Comparison of ENCODE assay signal across 1 cellular context in the genomic region with DNA sequence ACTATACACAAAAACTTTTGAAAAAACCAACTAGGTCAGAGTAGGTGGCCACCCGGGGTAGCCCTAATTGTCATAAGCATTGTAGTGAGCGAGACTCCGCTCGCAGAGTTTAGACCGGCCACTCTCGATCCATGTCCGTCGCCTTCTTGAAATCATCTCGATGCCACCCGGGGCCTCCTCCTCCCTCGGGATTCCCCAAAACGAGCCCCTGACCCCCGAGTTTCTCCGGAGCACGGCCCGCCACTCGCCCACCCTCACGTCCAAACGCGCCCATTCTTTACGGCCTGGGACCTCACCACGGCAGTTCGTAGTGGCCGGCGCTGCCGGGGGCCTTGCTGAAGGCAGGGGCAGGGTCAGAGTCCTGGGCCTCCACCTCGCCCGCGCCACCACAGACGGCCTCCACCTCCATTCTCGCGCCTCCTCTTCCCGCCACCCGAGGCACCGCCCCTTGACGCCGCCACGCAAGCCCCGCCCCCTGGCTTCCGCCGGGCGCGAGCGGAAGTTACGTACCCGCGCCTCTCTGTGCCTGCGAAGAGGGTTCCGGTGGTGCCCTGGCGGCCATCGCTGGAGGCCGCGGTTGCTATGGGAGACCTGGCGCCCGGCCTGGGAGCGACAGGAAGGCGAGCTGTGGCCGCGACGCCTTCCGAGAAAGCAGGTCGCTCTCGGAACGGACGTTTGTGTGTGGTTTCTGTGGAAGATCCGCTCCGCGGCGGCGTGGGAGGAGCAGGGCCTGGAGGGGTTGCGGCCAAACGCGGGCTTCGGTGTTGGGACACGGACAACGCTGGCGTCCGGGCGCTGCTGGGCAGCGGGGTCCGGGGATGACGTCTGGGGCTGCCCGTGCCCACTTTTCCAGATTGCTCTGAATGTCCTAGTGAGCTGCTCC.
A peak's percentile ranks its signal among the peaks of the same experiment; 100 is the strongest.
TF ChIP-seq lines count a peak whose summit lies in the region.

A gene (minus strand): TSS at position 425 of the 883 bp plus-strand sequence. CDS start 16 bp downstream, at position 409.

TF ChIP-seq in HepG2, 621 proteins besides CTCF, POLR2A, EP300 and RAD21 (continued from another document and continues in another):
- TF ChIP-seq ZNF598 (CRISPR knock-in tag; IDR thresholded peaks at IDR 0.05; ENCODE audit: borderline replicate concordance) (peak; percentile 94; the same call in 1 of the 2 replicates), ZNF234 (CRISPR knock-in tag; conservative IDR thresholded peaks at IDR 0.05) (no peak), THYN1 (CRISPR knock-in tag; IDR thresholded peaks at IDR 0.05; ENCODE audit: borderline replicate concordance, low read depth) (no peak), SETDB1 (CRISPR knock-in tag; IDR thresholded peaks at IDR 0.05; ENCODE audit: borderline replicate concordance) (no peak), ZNF230 (CRISPR knock-in tag; IDR thresholded peaks at IDR 0.05) (peak; percentile 92; the same call in 1 of the 2 replicates), BORCS8-MEF2B (CRISPR knock-in tag; IDR thresholded peaks at IDR 0.05) (peak; percentile 93), HOXA3 (CRISPR knock-in tag; IDR thresholded peaks at IDR 0.05) (peak; percentile 99), CBX1 (IDR thresholded peaks at IDR 0.05; ENCODE audit: low read depth) (peak; percentile 64), ZNF577 (CRISPR knock-in tag; IDR thresholded peaks at IDR 0.05; ENCODE audit: borderline replicate concordance, low read depth) (no peak), ZSCAN9 (CRISPR knock-in tag; IDR thresholded peaks at IDR 0.05; ENCODE audit: borderline replicate concordance) (peak; percentile 62; the same call in 1 of the 2 replicates), PAF1 (CRISPR knock-in tag; IDR thresholded peaks at IDR 0.05) (no peak), ZNF44 (CRISPR knock-in tag; IDR thresholded peaks at IDR 0.05) (0 out of 2 replicates have a peak, but pooled peaks have one; percentile 80), ESRRA (CRISPR knock-in tag; IDR thresholded peaks at IDR 0.05; ENCODE audit: low read depth) (peak; percentile 49; the same call in 1 of the 2 replicates), RFX3 (CRISPR knock-in tag; IDR thresholded peaks at IDR 0.05) (peak; percentile 95), TMF1 (CRISPR knock-in tag; IDR thresholded peaks at IDR 0.05; ENCODE audit: low read depth) (peak; percentile 50), SSRP1 (CRISPR knock-in tag; IDR thresholded peaks at IDR 0.05) (peak; percentile 28; the same call in 1 of the 2 replicates), ZNF619 (CRISPR knock-in tag; IDR thresholded peaks at IDR 0.05) (no peak), ZNF878 (CRISPR knock-in tag; IDR thresholded peaks at IDR 0.05) (no peak; the same call in 1 of the 2 replicates), ZFP62 (CRISPR knock-in tag; IDR thresholded peaks at IDR 0.05) (no peak), ZNF652 (CRISPR knock-in tag; IDR thresholded peaks at IDR 0.05; ENCODE audit: borderline replicate concordance, low read depth) (no peak), SMAD3 (CRISPR knock-in tag; IDR thresholded peaks at IDR 0.05) (no peak; the same call in 1 of the 2 replicates), SAFB2 (CRISPR knock-in tag; IDR thresholded peaks at IDR 0.05; ENCODE audit: borderline replicate concordance, low read depth) (0 out of 2 replicates have a peak, but pooled peaks have one; percentile 64), MAZ (IDR thresholded peaks at IDR 0.05; ENCODE audit: borderline replicate concordance, low read depth, low read length) (no peak), MAZ (CRISPR knock-in tag; IDR thresholded peaks at IDR 0.05; ENCODE audit: low read depth) (peak; percentile 76), ZNF256 (CRISPR knock-in tag; conservative IDR thresholded peaks at IDR 0.05) (0 out of 2 replicates have a peak, but pooled peaks have one; percentile 50), ZNF703 (CRISPR knock-in tag; IDR thresholded peaks at IDR 0.05; ENCODE audit: borderline replicate concordance) (no peak), HOXA9 (CRISPR knock-in tag; IDR thresholded peaks at IDR 0.05; ENCODE audit: borderline replicate concordance) (no peak), NAIF1 (CRISPR knock-in tag; IDR thresholded peaks at IDR 0.05; ENCODE audit: borderline replicate concordance) (no peak), GLI4 (CRISPR knock-in tag; IDR thresholded peaks at IDR 0.05; ENCODE audit: borderline replicate concordance) (no peak), ZNF329 (CRISPR knock-in tag; IDR thresholded peaks at IDR 0.05; ENCODE audit: low read depth) (peak; percentile 49; the same call in 1 of the 2 replicates), ZFP36 (IDR thresholded peaks at IDR 0.05; ENCODE audit: borderline replicate concordance, low read depth, low read length, partially characterized antibody) (no peak), KDM5A (IDR thresholded peaks at IDR 0.05; ENCODE audit: borderline replicate concordance, low read length) (peak; percentile 78), PRMT3 (CRISPR knock-in tag; IDR thresholded peaks at IDR 0.05; ENCODE audit: borderline replicate concordance, low read depth) (no peak), ZNF644 (CRISPR knock-in tag; IDR thresholded peaks at IDR 0.05; ENCODE audit: low read depth) (no peak), MBD4 (IDR thresholded peaks at IDR 0.05; ENCODE audit: borderline replicate concordance, low read length) (no peak), NONO (IDR thresholded peaks at IDR 0.05) (no peak), NONO (CRISPR knock-in tag; conservative IDR thresholded peaks at IDR 0.05) (peak; percentile 97), MTF1 (CRISPR knock-in tag; IDR thresholded peaks at IDR 0.05) (no peak), RCOR2 (CRISPR knock-in tag; IDR thresholded peaks at IDR 0.05) (no peak), CCAR2 (optimal IDR thresholded peaks at IDR 0.05; ENCODE audit: low read depth, low read length) (no peak), FOXA1 (IDR thresholded peaks at IDR 0.05) (no peak), FOXA1 (CRISPR knock-in tag; IDR thresholded peaks at IDR 0.05) (no peak)
- TF ChIP-seq, protein P1, sequence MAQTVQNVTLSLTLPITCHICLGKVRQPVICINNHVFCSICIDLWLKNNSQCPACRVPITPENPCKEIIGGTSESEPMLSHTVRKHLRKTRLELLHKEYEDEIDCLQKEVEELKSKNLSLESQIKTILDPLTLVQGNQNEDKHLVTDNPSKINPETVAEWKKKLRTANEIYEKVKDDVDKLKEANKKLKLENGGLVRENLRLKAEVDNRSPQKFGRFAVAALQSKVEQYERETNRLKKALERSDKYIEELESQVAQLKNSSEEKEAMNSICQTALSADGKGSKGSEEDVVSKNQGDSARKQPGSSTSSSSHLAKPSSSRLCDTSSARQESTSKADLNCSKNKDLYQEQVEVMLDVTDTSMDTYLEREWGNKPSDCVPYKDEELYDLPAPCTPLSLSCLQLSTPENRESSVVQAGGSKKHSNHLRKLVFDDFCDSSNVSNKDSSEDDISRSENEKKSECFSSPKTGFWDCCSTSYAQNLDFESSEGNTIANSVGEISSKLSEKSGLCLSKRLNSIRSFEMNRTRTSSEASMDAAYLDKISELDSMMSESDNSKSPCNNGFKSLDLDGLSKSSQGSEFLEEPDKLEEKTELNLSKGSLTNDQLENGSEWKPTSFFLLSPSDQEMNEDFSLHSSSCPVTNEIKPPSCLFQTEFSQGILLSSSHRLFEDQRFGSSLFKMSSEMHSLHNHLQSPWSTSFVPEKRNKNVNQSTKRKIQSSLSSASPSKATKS (CRISPR knock-in tag; IDR thresholded peaks at IDR 0.05): no peak
- TF ChIP-seq, protein P2, sequence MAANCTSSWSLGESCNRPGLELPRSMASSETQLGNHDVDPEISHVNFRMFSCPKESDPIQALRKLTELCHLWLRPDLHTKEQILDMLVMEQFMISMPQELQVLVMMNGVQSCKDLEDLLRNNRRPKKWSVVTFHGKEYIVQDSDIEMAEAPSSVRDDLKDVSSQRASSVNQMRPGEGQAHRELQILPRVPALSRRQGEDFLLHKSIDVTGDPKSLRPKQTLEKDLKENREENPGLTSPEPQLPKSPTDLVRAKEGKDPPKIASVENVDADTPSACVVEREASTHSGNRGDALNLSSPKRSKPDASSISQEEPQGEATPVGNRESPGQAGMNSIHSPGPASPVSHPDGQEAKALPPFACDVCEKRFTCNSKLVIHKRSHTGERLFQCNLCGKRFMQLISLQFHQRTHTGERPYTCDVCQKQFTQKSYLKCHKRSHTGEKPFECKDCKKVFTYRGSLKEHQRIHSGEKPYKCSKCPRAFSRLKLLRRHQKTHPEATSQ (CRISPR knock-in tag; IDR thresholded peaks at IDR 0.05; ENCODE audit: borderline replicate concordance): peak; percentile 41; the same call in 1 of the 2 replicates
- TF ChIP-seq, protein P3, sequence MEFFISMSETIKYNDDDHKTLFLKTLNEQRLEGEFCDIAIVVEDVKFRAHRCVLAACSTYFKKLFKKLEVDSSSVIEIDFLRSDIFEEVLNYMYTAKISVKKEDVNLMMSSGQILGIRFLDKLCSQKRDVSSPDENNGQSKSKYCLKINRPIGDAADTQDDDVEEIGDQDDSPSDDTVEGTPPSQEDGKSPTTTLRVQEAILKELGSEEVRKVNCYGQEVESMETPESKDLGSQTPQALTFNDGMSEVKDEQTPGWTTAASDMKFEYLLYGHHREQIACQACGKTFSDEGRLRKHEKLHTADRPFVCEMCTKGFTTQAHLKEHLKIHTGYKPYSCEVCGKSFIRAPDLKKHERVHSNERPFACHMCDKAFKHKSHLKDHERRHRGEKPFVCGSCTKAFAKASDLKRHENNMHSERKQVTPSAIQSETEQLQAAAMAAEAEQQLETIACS (CRISPR knock-in tag; IDR thresholded peaks at IDR 0.05): peak; percentile 96
- TF ChIP-seq, protein P4, sequence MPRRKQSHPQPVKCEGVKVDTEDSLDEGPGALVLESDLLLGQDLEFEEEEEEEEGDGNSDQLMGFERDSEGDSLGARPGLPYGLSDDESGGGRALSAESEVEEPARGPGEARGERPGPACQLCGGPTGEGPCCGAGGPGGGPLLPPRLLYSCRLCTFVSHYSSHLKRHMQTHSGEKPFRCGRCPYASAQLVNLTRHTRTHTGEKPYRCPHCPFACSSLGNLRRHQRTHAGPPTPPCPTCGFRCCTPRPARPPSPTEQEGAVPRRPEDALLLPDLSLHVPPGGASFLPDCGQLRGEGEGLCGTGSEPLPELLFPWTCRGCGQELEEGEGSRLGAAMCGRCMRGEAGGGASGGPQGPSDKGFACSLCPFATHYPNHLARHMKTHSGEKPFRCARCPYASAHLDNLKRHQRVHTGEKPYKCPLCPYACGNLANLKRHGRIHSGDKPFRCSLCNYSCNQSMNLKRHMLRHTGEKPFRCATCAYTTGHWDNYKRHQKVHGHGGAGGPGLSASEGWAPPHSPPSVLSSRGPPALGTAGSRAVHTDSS (CRISPR knock-in tag; conservative IDR thresholded peaks at IDR 0.05): no peak
- TF ChIP-seq, protein P5, sequence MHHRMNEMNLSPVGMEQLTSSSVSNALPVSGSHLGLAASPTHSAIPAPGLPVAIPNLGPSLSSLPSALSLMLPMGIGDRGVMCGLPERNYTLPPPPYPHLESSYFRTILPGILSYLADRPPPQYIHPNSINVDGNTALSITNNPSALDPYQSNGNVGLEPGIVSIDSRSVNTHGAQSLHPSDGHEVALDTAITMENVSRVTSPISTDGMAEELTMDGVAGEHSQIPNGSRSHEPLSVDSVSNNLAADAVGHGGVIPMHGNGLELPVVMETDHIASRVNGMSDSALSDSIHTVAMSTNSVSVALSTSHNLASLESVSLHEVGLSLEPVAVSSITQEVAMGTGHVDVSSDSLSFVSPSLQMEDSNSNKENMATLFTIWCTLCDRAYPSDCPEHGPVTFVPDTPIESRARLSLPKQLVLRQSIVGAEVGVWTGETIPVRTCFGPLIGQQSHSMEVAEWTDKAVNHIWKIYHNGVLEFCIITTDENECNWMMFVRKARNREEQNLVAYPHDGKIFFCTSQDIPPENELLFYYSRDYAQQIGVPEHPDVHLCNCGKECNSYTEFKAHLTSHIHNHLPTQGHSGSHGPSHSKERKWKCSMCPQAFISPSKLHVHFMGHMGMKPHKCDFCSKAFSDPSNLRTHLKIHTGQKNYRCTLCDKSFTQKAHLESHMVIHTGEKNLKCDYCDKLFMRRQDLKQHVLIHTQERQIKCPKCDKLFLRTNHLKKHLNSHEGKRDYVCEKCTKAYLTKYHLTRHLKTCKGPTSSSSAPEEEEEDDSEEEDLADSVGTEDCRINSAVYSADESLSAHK (CRISPR knock-in tag; IDR thresholded peaks at IDR 0.05; ENCODE audit: borderline replicate concordance): no peak
- TF ChIP-seq, protein P6, sequence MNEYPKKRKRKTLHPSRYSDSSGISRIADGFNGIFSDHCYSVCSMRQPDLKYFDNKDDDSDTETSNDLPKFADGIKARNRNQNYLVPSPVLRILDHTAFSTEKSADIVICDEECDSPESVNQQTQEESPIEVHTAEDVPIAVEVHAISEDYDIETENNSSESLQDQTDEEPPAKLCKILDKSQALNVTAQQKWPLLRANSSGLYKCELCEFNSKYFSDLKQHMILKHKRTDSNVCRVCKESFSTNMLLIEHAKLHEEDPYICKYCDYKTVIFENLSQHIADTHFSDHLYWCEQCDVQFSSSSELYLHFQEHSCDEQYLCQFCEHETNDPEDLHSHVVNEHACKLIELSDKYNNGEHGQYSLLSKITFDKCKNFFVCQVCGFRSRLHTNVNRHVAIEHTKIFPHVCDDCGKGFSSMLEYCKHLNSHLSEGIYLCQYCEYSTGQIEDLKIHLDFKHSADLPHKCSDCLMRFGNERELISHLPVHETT (CRISPR knock-in tag; conservative IDR thresholded peaks at IDR 0.05): peak; percentile 80
- TF ChIP-seq, protein P7, sequence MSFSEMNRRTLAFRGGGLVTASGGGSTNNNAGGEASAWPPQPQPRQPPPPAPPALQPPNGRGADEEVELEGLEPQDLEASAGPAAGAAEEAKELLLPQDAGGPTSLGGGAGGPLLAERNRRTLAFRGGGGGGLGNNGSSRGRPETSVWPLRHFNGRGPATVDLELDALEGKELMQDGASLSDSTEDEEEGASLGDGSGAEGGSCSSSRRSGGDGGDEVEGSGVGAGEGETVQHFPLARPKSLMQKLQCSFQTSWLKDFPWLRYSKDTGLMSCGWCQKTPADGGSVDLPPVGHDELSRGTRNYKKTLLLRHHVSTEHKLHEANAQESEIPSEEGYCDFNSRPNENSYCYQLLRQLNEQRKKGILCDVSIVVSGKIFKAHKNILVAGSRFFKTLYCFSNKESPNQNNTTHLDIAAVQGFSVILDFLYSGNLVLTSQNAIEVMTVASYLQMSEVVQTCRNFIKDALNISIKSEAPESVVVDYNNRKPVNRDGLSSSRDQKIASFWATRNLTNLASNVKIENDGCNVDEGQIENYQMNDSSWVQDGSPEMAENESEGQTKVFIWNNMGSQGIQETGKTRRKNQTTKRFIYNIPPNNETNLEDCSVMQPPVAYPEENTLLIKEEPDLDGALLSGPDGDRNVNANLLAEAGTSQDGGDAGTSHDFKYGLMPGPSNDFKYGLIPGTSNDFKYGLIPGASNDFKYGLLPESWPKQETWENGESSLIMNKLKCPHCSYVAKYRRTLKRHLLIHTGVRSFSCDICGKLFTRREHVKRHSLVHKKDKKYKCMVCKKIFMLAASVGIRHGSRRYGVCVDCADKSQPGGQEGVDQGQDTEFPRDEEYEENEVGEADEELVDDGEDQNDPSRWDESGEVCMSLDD (CRISPR knock-in tag; IDR thresholded peaks at IDR 0.05; ENCODE audit: borderline replicate concordance): no peak
